Comparison of ENCODE assay signal across 29 cellular contexts in the genomic region with DNA sequence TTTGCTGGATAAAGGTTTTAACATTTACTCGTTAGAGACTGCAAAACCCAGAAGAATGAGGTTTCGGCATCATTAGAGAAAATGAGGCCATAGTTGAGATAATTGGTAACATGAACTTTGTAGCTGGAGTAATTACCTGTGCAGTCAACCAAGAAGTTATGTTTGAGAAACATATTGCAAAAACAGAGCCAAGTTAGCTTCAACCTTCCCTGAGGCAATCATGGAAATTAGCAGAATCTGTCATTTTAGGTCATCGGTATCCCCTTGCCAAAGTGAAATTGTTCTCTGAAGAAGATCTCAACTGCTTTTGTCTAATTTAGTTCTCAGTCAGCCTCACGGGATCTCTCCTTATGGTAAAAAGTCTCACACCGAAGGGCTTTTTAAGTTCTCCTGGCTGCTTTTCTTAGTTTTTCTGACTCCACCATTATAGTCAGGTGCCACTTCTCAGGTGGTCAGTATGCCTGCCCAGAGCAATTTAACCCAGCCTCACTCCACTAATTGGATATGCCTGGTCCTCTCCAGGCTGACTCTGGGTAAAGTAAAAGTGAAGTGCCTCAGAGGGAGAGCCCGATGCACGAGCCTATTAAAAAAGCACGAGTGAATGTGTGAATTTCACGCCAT.
A peak's percentile ranks its signal among the peaks of the same experiment; 100 is the strongest.
DNase-seq lines count a peak whose midpoint lies in the region; ATAC-seq and TF ChIP-seq lines count a peak whose summit lies in the region.
"Had no signal": no experiment of that assay in that cellular context is flagged by ENCODE, and none has a peak within 500 bp of the region (broad histone marks: within the 10 kb centered on the region; RNA-seq: fewer than 3 reads in every experiment).

No MANE protein-coding gene starts in this region.

- no peaks in the 10 kb centered on the region for H4K20me1 ChIP-seq in KMS-11 (ENCODE audit: insufficient read depth)

- H2AFZ ChIP-seq in KMS-11 (ENCODE audit: low read depth), result no peak overlapping the region

- peak overlapping the region; percentile 43; the same call in 1 of the 2 replicates for H3K27ac ChIP-seq in KMS-11
- H3K27ac ChIP-seq: 22Rv1, epithelial cell of prostate, heart left ventricle, HL-60, tibial artery had no signal

- no peaks in the 10 kb centered on the region for H3K36me3 ChIP-seq in KMS-11 (ENCODE audit: insufficient read depth)
- H3K36me3 ChIP-seq: heart left ventricle, tibial artery had no signal

- TF ChIP-seq CTCF in KMS-11 (conservative IDR thresholded peaks at IDR 0.05; ENCODE audit: low read depth, low read length), result no peak

- DNase-seq in NCI-H1092 treated with DMSO at 0.1 percent for 48 hours (lab: John Stamatoyannopoulos, UW) (peak; percentile 47), NCI-H1092 (lab: John Stamatoyannopoulos, UW) (no peak), NCI-H526 (lab: John Stamatoyannopoulos, UW) (peak; percentile 56 to 64), fibroblast of gingiva (ENCODE audit: low read depth) (peak; percentile 75), T-helper 1 cell (no peak)
- DNase-seq: activated CD4-positive, CD25-positive, alpha-beta regulatory T cell treated with anti-CD3 and anti-CD28 coated beads, Interleukin-2, amount 50 U/mL, for 72 hours; activated CD8-positive, alpha-beta T cell treated with anti-CD3 and anti-CD28 coated beads, Interleukin-2, amount 10 ng/mL, durations not matched to agents 7 days and 5 days; activated effector memory CD4-positive, alpha-beta T cell treated with Interleukin-2 at 50 U/mL for 16 hours; activated naive CD8-positive, alpha-beta T cell treated with anti-CD3 and anti-CD28 coated beads for 36 hours; activated T-cell treated with anti-CD3 and anti-CD28 coated beads for 4 hours; AML-193; CD8-positive, alpha-beta T cell; cerebellar nuclear complex; DND-41; H7; heart left ventricle; Kasumi-1; NCI-H226; posterior cingulate gyrus; T-cell; tibial artery had no signal

- H3K9ac ChIP-seq in KMS-11, result no peak overlapping the region

- H3K27me3 ChIP-seq in KMS-11 (ENCODE audit: insufficient read depth, low read depth), result no peaks in the 10 kb centered on the region
- H3K27me3 ChIP-seq: tibial artery had no signal

- H3K79me2 ChIP-seq in KMS-11 (ENCODE audit: insufficient read depth, low read depth), result no peaks in the 10 kb centered on the region

- no peak for ATAC-seq in GM18868 (IDR thresholded peaks at IDR 0.05; ENCODE audit: unreplicated experiment)
- ATAC-seq in GM21619 (IDR thresholded peaks at IDR 0.05; ENCODE audit: unreplicated experiment), result no peak
- ATAC-seq: activated CD8-positive, alpha-beta T cell treated with anti-CD3 and anti-CD28 coated beads, Interleukin-2, amount 10 ng/mL, durations not matched to agents 7 days and 5 days; CD8-positive, alpha-beta T cell; heart left ventricle; Panc1; sciatic nerve; T-cell had no signal

- peak overlapping the region; percentile 43; the same call in 1 of the 2 replicates for H3K4me2 ChIP-seq in KMS-11

- H3K4me3 ChIP-seq in KMS-11 (IDR thresholded peaks at IDR 0.05; ENCODE audit: insufficient read depth, low read depth, low read length), result no peak overlapping the region
- H3K4me3 ChIP-seq: heart left ventricle, tibial artery had no signal

- peaks cover 91% of the 10 kb centered on the region for H3K4me1 ChIP-seq in KMS-11 (ENCODE audit: low read depth, poor library complexity, severe bottlenecking)
- H3K4me1 ChIP-seq: heart left ventricle, tibial artery had no signal

Comparison
In these comparisons a context has a peak if more than half of its experiments do, and no peak if none do; other contexts are left out.
1. DNase-seq: peak in NCI-H1092 treated with DMSO at 0.1 percent for 48 hours (single experiment), NCI-H526 (2 of 2) and fibroblast of gingiva (single experiment); none in NCI-H1092 (single experiment) and T-helper 1 cell (0 of 5).